ENCODE assay signal across 30 cellular contexts in genomic region chr1:5455056-5455455, GRCh38.
"Had no signal": no experiment of that assay in that cellular context is flagged by ENCODE, and none has a peak within 500 bp of the region (broad histone marks: within the 10 kb centered on the region; RNA-seq: fewer than 3 reads in every experiment).

No MANE protein-coding gene starts in this region.

- ATAC-seq: activated CD8-positive, alpha-beta memory T cell treated with anti-CD3 and anti-CD28 coated beads, Interleukin-2, amount 10 ng/mL, durations not matched to agents 7 days and 5 days; activated CD8-positive, alpha-beta T cell treated with anti-CD3 and anti-CD28 coated beads, Interleukin-2, amount 10 ng/mL, durations not matched to agents 7 days and 5 days; activated naive CD4-positive, alpha-beta T cell treated with anti-CD3 and anti-CD28 coated beads, Interleukin-2, amount 50 U/mL, for 72 hours; activated T-cell treated with anti-CD3 and anti-CD28 coated beads, Interleukin-2, amount 50 U/mL, for 72 hours; effector memory CD8-positive, alpha-beta T cell; gastroesophageal sphincter; stimulated activated memory B cell treated with anti-CD40 and anti-IgM and Interleukin-4, amounts not matched to agents 10 μg/mL and 1 μg/mL and 100 μg/mL, for 72 hours; stimulated activated naive CD8-positive, alpha-beta T cell treated with anti-CD3 and anti-CD28 coated beads, Interleukin-15, amount 100 ng/mL, for 72 hours; WTC11 had no signal

- H3K9me3 ChIP-seq: gastroesophageal sphincter, left ventricle myocardium inferior, right atrium auricular region, upper lobe of left lung, vagina had no signal

- H3K4me2 ChIP-seq: smooth muscle cell had no signal

- H3K4me3 Mint-ChIP-seq: activated CD8-positive, alpha-beta memory T cell treated with anti-CD3 and anti-CD28 coated beads, Interleukin-2, amount 10 ng/mL, durations not matched to agents 7 days and 5 days; activated CD8-positive, alpha-beta T cell treated with anti-CD3 and anti-CD28 coated beads, Interleukin-2, amount 10 ng/mL, durations not matched to agents 7 days and 5 days; activated T-cell treated with anti-CD3 and anti-CD28 coated beads, Interleukin-2, amount 50 U/mL, for 72 hours; brain; effector memory CD8-positive, alpha-beta T cell; nephron progenitor cell; stimulated activated memory B cell treated with anti-CD40 and anti-IgM and Interleukin-4, amounts not matched to agents 10 μg/mL and 1 μg/mL and 100 μg/mL, for 72 hours; stimulated activated naive CD8-positive, alpha-beta T cell treated with anti-CD3 and anti-CD28 coated beads, Interleukin-15, amount 100 ng/mL, for 72 hours; WTC11 had no signal

- H3K27me3 Mint-ChIP-seq: activated CD8-positive, alpha-beta memory T cell treated with anti-CD3 and anti-CD28 coated beads, Interleukin-2, amount 10 ng/mL, durations not matched to agents 7 days and 5 days had no signal

- H3K27me3 ChIP-seq: right atrium auricular region, upper lobe of left lung, vagina had no signal

- H3K27ac ChIP-seq: cardiac muscle cell, gastroesophageal sphincter, left ventricle myocardium inferior, right atrium auricular region, upper lobe of left lung, vagina had no signal

- H3K4me1 ChIP-seq: gastroesophageal sphincter, upper lobe of left lung, vagina had no signal

- H3K36me3 Mint-ChIP-seq: activated CD8-positive, alpha-beta memory T cell treated with anti-CD3 and anti-CD28 coated beads, Interleukin-2, amount 10 ng/mL, durations not matched to agents 7 days and 5 days; activated naive CD4-positive, alpha-beta T cell treated with anti-CD3 and anti-CD28 coated beads, Interleukin-2, amount 50 U/mL, for 72 hours; brain; stimulated activated memory B cell treated with anti-CD40 and anti-IgM and Interleukin-4, amounts not matched to agents 10 μg/mL and 1 μg/mL and 100 μg/mL, for 72 hours had no signal

- H3K4me1 Mint-ChIP-seq: activated CD8-positive, alpha-beta memory T cell treated with anti-CD3 and anti-CD28 coated beads, Interleukin-2, amount 10 ng/mL, durations not matched to agents 7 days and 5 days; stimulated activated memory B cell treated with anti-CD40 and anti-IgM and Interleukin-4, amounts not matched to agents 10 μg/mL and 1 μg/mL and 100 μg/mL, for 72 hours; WTC11 had no signal

- H3K27ac Mint-ChIP-seq: activated CD8-positive, alpha-beta memory T cell treated with anti-CD3 and anti-CD28 coated beads, Interleukin-2, amount 10 ng/mL, durations not matched to agents 7 days and 5 days; activated CD8-positive, alpha-beta T cell treated with anti-CD3 and anti-CD28 coated beads, Interleukin-2, amount 10 ng/mL, durations not matched to agents 7 days and 5 days; activated naive CD4-positive, alpha-beta T cell treated with anti-CD3 and anti-CD28 coated beads, Interleukin-2, amount 50 U/mL, for 72 hours; activated T-cell treated with anti-CD3 and anti-CD28 coated beads, Interleukin-2, amount 50 U/mL, for 72 hours; effector memory CD8-positive, alpha-beta T cell; nephron progenitor cell; stimulated activated memory B cell treated with anti-CD40 and anti-IgM and Interleukin-4, amounts not matched to agents 10 μg/mL and 1 μg/mL and 100 μg/mL, for 72 hours; stimulated activated naive CD8-positive, alpha-beta T cell treated with anti-CD3 and anti-CD28 coated beads, Interleukin-15, amount 100 ng/mL, for 72 hours; WTC11 had no signal

- H3K4me3 ChIP-seq: cardiac muscle cell, gastroesophageal sphincter, left ventricle myocardium inferior, lung, right atrium auricular region, smooth muscle cell, upper lobe of left lung, vagina had no signal

- H3K36me3 ChIP-seq: cardiac muscle cell, gastroesophageal sphincter, left ventricle myocardium inferior, right atrium auricular region, upper lobe of left lung, vagina had no signal

- DNase-seq: activated CD4-positive, alpha-beta T cell treated with anti-CD3 and anti-CD28 coated beads for 1 hour; activated CD4-positive, alpha-beta T cell treated with anti-CD3 and anti-CD28 coated beads, Interleukin-2, amount 50 U/mL, for 1 hour; activated CD8-positive, alpha-beta memory T cell treated with anti-CD3 and anti-CD28 coated beads, Interleukin-2, amount 10 ng/mL, durations not matched to agents 7 days and 5 days; activated CD8-positive, alpha-beta T cell treated with anti-CD3 and anti-CD28 coated beads, Interleukin-2, amount 10 ng/mL, durations not matched to agents 7 days and 5 days; activated naive CD4-positive, alpha-beta T cell; activated T-cell treated with anti-CD3 and anti-CD28 coated beads, Interleukin-2, amount 50 U/mL, for 72 hours; anterior cingulate cortex; cortex of kidney; effector memory CD8-positive, alpha-beta T cell; head of caudate nucleus; hippocampal formation; left ventricle myocardium inferior; nephron progenitor cell; nucleus accumbens; stimulated activated CD4-positive, alpha-beta T cell treated with anti-CD3 and anti-CD28 coated beads, Interleukin-1b, Interleukin-23, amount 100 ng/mL, for 48 hours; stimulated activated CD4-positive, alpha-beta T cell treated with anti-CD3 and anti-CD28 coated beads, Interleukin-4, amount 100 ng/mL, for 4 hours; stimulated activated CD8-positive, alpha-beta memory T cell treated with anti-CD3 and anti-CD28 coated beads, Interleukin-4, amount 100 ng/mL, for 48 hours; stimulated activated naive CD8-positive, alpha-beta T cell treated with anti-CD3 and anti-CD28 coated beads, Interleukin-15, amount 100 ng/mL, for 72 hours; T-helper 2 cell; upper lobe of left lung had no signal

- H3K9me3 Mint-ChIP-seq: activated naive CD4-positive, alpha-beta T cell treated with anti-CD3 and anti-CD28 coated beads, Interleukin-2, amount 50 U/mL, for 72 hours; activated T-cell treated with anti-CD3 and anti-CD28 coated beads, Interleukin-2, amount 50 U/mL, for 72 hours; effector memory CD8-positive, alpha-beta T cell; stimulated activated naive CD8-positive, alpha-beta T cell treated with anti-CD3 and anti-CD28 coated beads, Interleukin-15, amount 100 ng/mL, for 72 hours had no signal
